ENCODE assay signal across 16 cellular contexts in the genomic region with DNA sequence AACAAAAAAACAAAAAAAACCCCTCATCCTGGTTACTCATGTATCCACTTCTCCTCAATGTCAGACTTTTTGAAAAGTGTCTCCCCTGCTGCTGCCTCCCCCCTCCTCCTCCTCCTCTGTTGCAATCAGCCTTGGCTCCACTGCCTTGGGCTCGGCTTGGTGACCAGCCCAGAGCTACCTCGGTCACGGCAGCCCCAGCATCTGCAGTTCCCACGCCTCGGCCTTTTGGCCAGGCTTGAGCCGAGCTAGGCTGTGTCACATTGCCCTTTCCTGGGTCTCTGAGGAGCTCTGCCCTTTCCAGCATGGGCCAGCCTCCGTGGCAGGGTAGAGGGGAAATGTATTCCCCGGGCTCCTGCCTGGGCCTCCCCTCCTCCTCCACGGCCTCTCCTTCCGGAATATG. TPM values are rescaled to one million over a fixed set of nuclear protein-coding genes. Genes with fewer than 3 reads are reported as not detected.
DNase-seq lines count a peak whose midpoint lies in the region; ATAC-seq, FAIRE-seq and TF ChIP-seq lines count a peak whose summit lies in the region.
"Had no signal": no experiment of that assay in that cellular context is flagged by ENCODE, and none has a peak within 500 bp of the region (broad histone marks: within the 10 kb centered on the region; RNA-seq: fewer than 3 reads in every experiment).

No MANE protein-coding gene starts in this region.

- H2AFZ ChIP-seq in mammary epithelial cell (ENCODE audit: low read depth, low read length): no peak overlapping the region
- H2AFZ ChIP-seq in osteoblast (ENCODE audit: low read length): peak overlapping the region; percentile 59

- H3K36me3 ChIP-seq in mammary epithelial cell (ENCODE audit: insufficient read depth, low read length) (no peaks in the 10 kb centered on the region), osteoblast (ENCODE audit: insufficient read depth, low read length) (no peaks in the 10 kb centered on the region), vagina (no peaks in the 10 kb centered on the region), small intestine (ENCODE audit: control insufficient read depth in 2 of 2, insufficient read depth in 2 of 2, low read length in 2 of 2) (no peaks in the 10 kb centered on the region)
- H3K36me3 ChIP-seq: esophagus muscularis mucosa, tibial nerve had no signal

- BruUV-seq in MCF 10A (replicated peaks; lab: Mats Ljungman, UMichigan) (no TSS peak), mammary epithelial cell (replicated peaks; lab: Mats Ljungman, UMichigan) (no TSS peak)

- no peak for TF ChIP-seq CTCF in MCF 10A (IDR thresholded peaks at IDR 0.05; ENCODE audit: unreplicated experiment)
- no peak for TF ChIP-seq CTCF in mammary epithelial cell (conservative IDR thresholded peaks at IDR 0.05 in 1 of 2, IDR thresholded peaks at IDR 0.05 in 1 of 2; ENCODE audit: extremely low read depth in 1 of 2, insufficient read depth in 1 of 2, low read depth in 1 of 2, low read length in 2 of 2)
- TF ChIP-seq CTCF in osteoblast (IDR thresholded peaks at IDR 0.05; ENCODE audit: extremely low read depth, low read depth, low read length): no peak
- no peak for TF ChIP-seq CTCF in vagina (IDR thresholded peaks at IDR 0.05)

- H4K20me1 ChIP-seq in mammary epithelial cell (ENCODE audit: insufficient read depth, low read length) (no peaks in the 10 kb centered on the region), osteoblast (ENCODE audit: insufficient read depth, low read length) (no peaks in the 10 kb centered on the region)

- CTCF ChIA-PET in MCF 10A (lab: Yijun Ruan, JAX) (interaction anchor here (0.6 to 1.7 kb wide), 7 partner anchors 9 to 357 kb away, joined by 3 to 5 read pairs (median 4); no protein-coding TSS in a partner anchor), mammary epithelial cell (lab: Charles Lee; ENCODE audit: low non-redundant PET) (no interaction called here)

- no peak overlapping the region for H3K27ac ChIP-seq in mammary epithelial cell (ENCODE audit: insufficient read depth, low read depth, low read length)
- no peak overlapping the region for H3K27ac ChIP-seq in osteoblast (ENCODE audit: low read depth, low read length)
- peak overlapping the region; percentile 65 for H3K27ac ChIP-seq in vagina
- H3K27ac ChIP-seq in small intestine (ENCODE audit: low read depth in 1 of 2, low read length in 1 of 2): no peak overlapping the region
- H3K27ac ChIP-seq: esophagus muscularis mucosa, tibial nerve had no signal

- intact Hi-C loops in MCF 10A (cut with micrococcal nuclease) (no loop called here), mammary epithelial cell (cut with micrococcal nuclease) (no loop called here), Right ventricle myocardium superior (cut with DNase I) (no loop called here), vagina (cut with DNase I) (no loop called here)

- H3K36me3 Mint-ChIP-seq in MCF 10A (ENCODE audit: insufficient read depth, unreplicated experiment): no peaks in the 10 kb centered on the region
- no peaks in the 10 kb centered on the region for H3K36me3 Mint-ChIP-seq in naive thymus-derived CD8-positive, alpha-beta T cell
- H3K36me3 Mint-ChIP-seq: activated naive CD4-positive, alpha-beta T cell treated with anti-CD3 and anti-CD28 coated beads, Interleukin-2, amount 50 U/mL, for 24 hours; natural killer cell had no signal

- H3K4me3 Mint-ChIP-seq in MCF 10A (ENCODE audit: unreplicated experiment): no peak overlapping the region
- H3K4me3 Mint-ChIP-seq in naive thymus-derived CD8-positive, alpha-beta T cell: no peak overlapping the region
- H3K4me3 Mint-ChIP-seq: activated naive CD4-positive, alpha-beta T cell treated with anti-CD3 and anti-CD28 coated beads, Interleukin-2, amount 50 U/mL, for 24 hours; natural killer cell had no signal

- H3K4me1 ChIP-seq in mammary epithelial cell (ENCODE audit: insufficient read depth, low read length): peaks cover 19% of the 10 kb centered on the region
- peaks cover 9% of the 10 kb centered on the region for H3K4me1 ChIP-seq in osteoblast (ENCODE audit: insufficient read depth, low read length)
- H3K4me1 ChIP-seq in vagina: peaks cover 35% of the 10 kb centered on the region
- no peaks in the 10 kb centered on the region for H3K4me1 ChIP-seq in small intestine (ENCODE audit: control insufficient read depth in 2 of 2, insufficient read depth in 1 of 2, low read depth in 1 of 2, low read length in 1 of 2)

- 69% methylated on average over 6 of the region's 10 CpGs for WGBS in mammary epithelial cell (ENCODE audit: low coverage, missing lambda C conversion rate)
- WGBS in small intestine, 3 donors: 69 to 70% (median 69%) methylated on average over 10 of the region's 10 CpGs

- no peak overlapping the region for H3K27ac Mint-ChIP-seq in MCF 10A (ENCODE audit: low read depth, unreplicated experiment)
- peak overlapping the region in 2 of 10 donors; percentile 14 to 23 for H3K27ac Mint-ChIP-seq in naive thymus-derived CD8-positive, alpha-beta T cell
- H3K27ac Mint-ChIP-seq: activated naive CD4-positive, alpha-beta T cell treated with anti-CD3 and anti-CD28 coated beads, Interleukin-2, amount 50 U/mL, for 24 hours; natural killer cell had no signal

- H3K9me3 ChIP-seq in mammary epithelial cell (replicated peaks; ENCODE audit: insufficient read depth, low read length) (no peaks in the 10 kb centered on the region), osteoblast (ENCODE audit: low read depth, low read length) (no peaks in the 10 kb centered on the region), vagina (no peaks in the 10 kb centered on the region), small intestine (ENCODE audit: control insufficient read depth, low read depth) (no peaks in the 10 kb centered on the region)
- H3K9me3 ChIP-seq: esophagus muscularis mucosa, tibial nerve had no signal

- peak; percentile 95 for ATAC-seq in Right ventricle myocardium superior (ENCODE audit: poor library complexity)
- ATAC-seq in naive thymus-derived CD8-positive, alpha-beta T cell: no peak
- ATAC-seq: natural killer cell had no signal

- H3K9me3 Mint-ChIP-seq in MCF 10A (ENCODE audit: unreplicated experiment): no peaks in the 10 kb centered on the region
- H3K9me3 Mint-ChIP-seq in naive thymus-derived CD8-positive, alpha-beta T cell: no peaks in the 10 kb centered on the region
- H3K9me3 Mint-ChIP-seq: activated naive CD4-positive, alpha-beta T cell treated with anti-CD3 and anti-CD28 coated beads, Interleukin-2, amount 50 U/mL, for 24 hours; natural killer cell had no signal

- peaks cover 31% of the 10 kb centered on the region for H3K4me1 Mint-ChIP-seq in MCF 10A (ENCODE audit: insufficient read depth, unreplicated experiment)
- peaks cover 0 to 9% (median 5%) of the 10 kb centered on the region in 4 donors for H3K4me1 Mint-ChIP-seq in naive thymus-derived CD8-positive, alpha-beta T cell
- H3K4me1 Mint-ChIP-seq: activated naive CD4-positive, alpha-beta T cell treated with anti-CD3 and anti-CD28 coated beads, Interleukin-2, amount 50 U/mL, for 24 hours had no signal

- H3K79me2 ChIP-seq in mammary epithelial cell (ENCODE audit: insufficient read depth, low read length) (no peaks in the 10 kb centered on the region), osteoblast (ENCODE audit: insufficient read depth, low read length) (no peaks in the 10 kb centered on the region)

- in situ Hi-C loops in mammary epithelial cell (cut with MboI; ENCODE audit: low sequenced_read_pairs in 2 of 2): no loop called here

- TF ChIP-seq POLR2A in vagina (IDR thresholded peaks at IDR 0.05): no peak

- H3K4me3 ChIP-seq in mammary epithelial cell (replicated peaks in 1 of 3; ENCODE audit: insufficient read depth in 1 of 3, low read depth in 2 of 3, low read length in 3 of 3): no peak overlapping the region
- no peak overlapping the region for H3K4me3 ChIP-seq in osteoblast (ENCODE audit: insufficient read depth, low read length)
- H3K4me3 ChIP-seq in vagina: no peak overlapping the region
- H3K4me3 ChIP-seq in small intestine (ENCODE audit: low read depth in 1 of 2, low read length in 2 of 2): no peak overlapping the region
- H3K4me3 ChIP-seq: esophagus muscularis mucosa, tibial nerve had no signal

- dilution Hi-C loops in mammary epithelial cell (cut with HindIII; ENCODE audit: low sequenced_read_pairs): no loop called here

- no peaks in the 10 kb centered on the region for H3K27me3 Mint-ChIP-seq in MCF 10A (ENCODE audit: insufficient read depth, unreplicated experiment)
- peaks cover 0 to 9% (median 0%) of the 10 kb centered on the region in 5 donors for H3K27me3 Mint-ChIP-seq in naive thymus-derived CD8-positive, alpha-beta T cell
- H3K27me3 Mint-ChIP-seq: activated naive CD4-positive, alpha-beta T cell treated with anti-CD3 and anti-CD28 coated beads, Interleukin-2, amount 50 U/mL, for 24 hours had no signal

- no peak overlapping the region for H3K4me2 ChIP-seq in mammary epithelial cell (ENCODE audit: insufficient read depth, low read depth, low read length)
- peak overlapping the region; percentile 39 for H3K4me2 ChIP-seq in osteoblast (ENCODE audit: insufficient read depth, low read length)

- H3K27me3 ChIP-seq in mammary epithelial cell (ENCODE audit: insufficient read depth, low read length): no peaks in the 10 kb centered on the region
- H3K27me3 ChIP-seq in osteoblast (ENCODE audit: insufficient read depth, low read length): peaks cover 7% of the 10 kb centered on the region
- no peaks in the 10 kb centered on the region for H3K27me3 ChIP-seq in vagina
- H3K27me3 ChIP-seq in small intestine (ENCODE audit: control insufficient read depth in 2 of 2, insufficient read depth in 2 of 2, low read length in 2 of 2): peaks cover 0 to 1% of the 10 kb centered on the region in 2 donors
- H3K27me3 ChIP-seq: tibial nerve had no signal

- POLR2A ChIA-PET in MCF 10A (lab: Yijun Ruan, JAX): interaction anchor here (0.6 to 1.8 kb wide), 8 partner anchors 8 to 515 kb away, joined by 3 to 5 read pairs (median 4); no protein-coding TSS in a partner anchor
- POLR2A ChIA-PET in naive thymus-derived CD8-positive, alpha-beta T cell (lab: Charles Lee): no interaction called here

- FAIRE-seq in small intestine (lab: Jason Lieb, UNC): no peak
- FAIRE-seq: islet of Langerhans had no signal

- H3K9ac ChIP-seq in mammary epithelial cell (ENCODE audit: insufficient read depth, low read length): no peak overlapping the region

- DNase-seq in MCF 10A (ENCODE audit: unreplicated experiment): peak; percentile 51
- DNase-seq in mammary epithelial cell: no peak
- DNase-seq in Right ventricle myocardium superior: peak; percentile 87
- peak; percentile 95 for DNase-seq in osteoblast (ENCODE audit: insufficient read length, low spot score, missing footprints)
- no peak for DNase-seq in vagina (ENCODE audit: extremely low spot score in 2 of 2)
- DNase-seq in small intestine: no peak
- no peak for DNase-seq in cerebellum (ENCODE audit: low spot score)
- DNase-seq in naive thymus-derived CD8-positive, alpha-beta T cell: no peak
- DNase-seq: Karpas-422; natural killer cell; NK-92 treated with Interleukin-12 subunit alpha and Interleukin-12 subunit beta, amount 100 ng/mL, for 24 hours had no signal

RNA-seq across cellular contexts. Expression of a gene that starts 22.7 kb away (rescaled TPM):
- total RNA-seq in MCF 10A (2022) (0.10 and 0.16 TPM in 2 replicates), mammary epithelial cell (under 1 TPM in 1 of 2 donors, not detected in 1; 0.67 TPM), Right ventricle myocardium superior (8.2 TPM), osteoblast (under 0.01 and 0.29 TPM in 2 replicates), vagina (19.4 TPM), cerebellum (6.1 TPM)
- polyA plus RNA-seq in mammary epithelial cell (0.02 TPM), small intestine (1 to 10 TPM in 1 of 3 donors, under 1 TPM in 1, not detected in 1; 0.27 to 3.2 TPM)
- polyA minus RNA-seq in mammary epithelial cell: not detected
- total RNA-seq in naive thymus-derived CD8-positive, alpha-beta T cell: not detected
- not detected for polyA plus RNA-seq in naive thymus-derived CD8-positive, alpha-beta T cell
- total RNA-seq: SK-MEL-5 had no signal

Comparison
In these comparisons a context has a peak if more than half of its experiments do, and no peak if none do; other contexts are left out.
1. DNase-seq: peak in MCF 10A (single experiment), Right ventricle myocardium superior (single experiment) and osteoblast (single experiment); none in mammary epithelial cell (single experiment), vagina (0 of 2), small intestine (single experiment), cerebellum (single experiment) and naive thymus-derived CD8-positive, alpha-beta T cell (0 of 10).